ENCODE assay signal across 8 cellular contexts in genomic region chr9:122122903-122123632, GRCh38. TPM values are rescaled to one million over a fixed set of nuclear protein-coding genes. Genes with fewer than 3 reads are reported as not detected.
DNase-seq lines count a peak whose midpoint lies in the region; ATAC-seq lines count a peak whose summit lies in the region.

No MANE protein-coding gene starts in this region.

- DNase-seq in NCI-H1436 (lab: John Stamatoyannopoulos, UW) (peak; percentile 59), NCI-H1436 treated with DMSO at 0.1 percent for 48 hours (lab: John Stamatoyannopoulos, UW) (no peak), LHCN-M2 (ENCODE audit: low read depth) (peak; percentile 65), SW 1271 (lab: John Stamatoyannopoulos, UW) (peak; percentile 43 to 51), left cardiac atrium (peak; percentile 70), sciatic nerve (ENCODE audit: low spot score) (peak; percentile 85)
- DNase-seq in activated naive CD8-positive, alpha-beta T cell treated with anti-CD3 and anti-CD28 coated beads, Interleukin-2, amount 50 U/mL, for 16 hours (ENCODE audit: low read depth, low spot score): peak; percentile 44

- intact Hi-C loops in left cardiac atrium (cut with DNase I) (loop anchor here (1.0 to 10.0 kb wide), 3 partner anchors 24 to 692 kb away; no protein-coding TSS in a partner anchor), sciatic nerve (cut with DNase I) (no loop called here)

- ATAC-seq in left cardiac atrium (peak; percentile 15 to 21), sciatic nerve (peak; percentile 59), HG02852 (IDR thresholded peaks at IDR 0.05; ENCODE audit: unreplicated experiment) (no peak)

RNA-seq across cellular contexts. Expression of gene TTLL11, which starts 30.0 kb away (rescaled TPM):
- 3.4 and 3.8 TPM in 2 replicates for total RNA-seq in LHCN-M2 (2014; rRNA removed)
- polyA plus RNA-seq in LHCN-M2 (2012): 2.8 TPM
- total RNA-seq in left cardiac atrium: 1 to 10 TPM; 4.5 to 6.5 TPM
- total RNA-seq in sciatic nerve: 14.2 TPM

RNA-seq across cellular contexts. Expression of gene NDUFA8, which starts 36.5 kb away (rescaled TPM):
- 40.8 and 47.9 TPM in 2 replicates for total RNA-seq in LHCN-M2 (2014; rRNA removed)
- 115 TPM for polyA plus RNA-seq in LHCN-M2 (2012)
- total RNA-seq in left cardiac atrium: 100 to 1,000 TPM; 198 to 221 TPM
- 31.9 TPM for total RNA-seq in sciatic nerve

RNA-seq across cellular contexts. Expression of gene MORN5, which starts 36.6 kb away (rescaled TPM):
- total RNA-seq in LHCN-M2 (2014; rRNA removed): not detected in 2 replicates
- polyA plus RNA-seq in LHCN-M2 (2012): not detected
- total RNA-seq in left cardiac atrium: not detected
- total RNA-seq in sciatic nerve: not detected
